In the genomic region with DNA sequence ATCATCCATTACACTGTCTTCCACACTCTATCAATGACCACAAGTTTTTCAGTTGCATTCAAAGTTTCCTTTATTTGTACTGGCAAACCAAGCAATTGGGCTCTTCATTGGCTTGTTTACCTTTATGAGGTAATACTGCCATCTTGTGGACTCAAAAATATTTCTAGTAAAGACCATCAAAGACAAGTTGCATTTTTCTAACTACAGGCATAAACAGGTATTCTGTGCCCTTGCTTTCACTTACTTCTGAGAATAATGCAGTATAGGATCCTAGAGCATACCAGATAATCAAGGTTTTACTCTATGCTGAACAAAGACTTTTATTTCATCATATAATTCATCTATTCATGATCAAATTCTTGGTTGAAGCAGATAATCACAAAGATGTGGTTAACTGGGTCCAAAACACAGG, we compare ENCODE assay signal across 8 cellular contexts.
DNase-seq lines count a peak whose midpoint lies in the region; ATAC-seq, FAIRE-seq and TF ChIP-seq lines count a peak whose summit lies in the region.

No MANE protein-coding gene starts in this region.

- H3K36me3 ChIP-seq in RWPE2 (ENCODE audit: low read depth) (no peaks in the 10 kb centered on the region), sigmoid colon (no peaks in the 10 kb centered on the region)

- H3K9me3 ChIP-seq in RWPE2 (ENCODE audit: severe bottlenecking) (no peaks in the 10 kb centered on the region), sigmoid colon (no peaks in the 10 kb centered on the region)

- no peak overlapping the region for H3K27ac Mint-ChIP-seq in stimulated activated memory B cell treated with anti-CD40 and anti-IgM and Interleukin-4, amounts not matched to agents 10 μg/mL and 1 μg/mL and 100 μg/mL, for 72 hours

- H3K4me3 Mint-ChIP-seq in stimulated activated memory B cell treated with anti-CD40 and anti-IgM and Interleukin-4, amounts not matched to agents 10 μg/mL and 1 μg/mL and 100 μg/mL, for 72 hours = no peak overlapping the region

- no peaks in the 10 kb centered on the region for H3K4me1 ChIP-seq in RWPE2 (ENCODE audit: insufficient read depth, poor library complexity, severe bottlenecking)
- H3K4me1 ChIP-seq in sigmoid colon = no peaks in the 10 kb centered on the region

- TF ChIP-seq POLR2A in sigmoid colon (IDR thresholded peaks at IDR 0.05) = no peak

- peak; percentile 51 for ATAC-seq in HG02981 (IDR thresholded peaks at IDR 0.05; ENCODE audit: unreplicated experiment)
- 0 out of 3 replicates have a peak, but pooled peaks have one; percentile 35 for ATAC-seq in RWPE2 (ENCODE audit: low read depth)
- no peak for ATAC-seq in stimulated activated memory B cell treated with anti-CD40 and anti-IgM and Interleukin-4, amounts not matched to agents 10 μg/mL and 1 μg/mL and 100 μg/mL, for 72 hours

- TF ChIP-seq CTCF in 22Rv1 (IDR thresholded peaks at IDR 0.05) = peak; percentile 71
- peak; percentile 90 for TF ChIP-seq CTCF in RWPE2 (IDR thresholded peaks at IDR 0.05; ENCODE audit: poor library complexity, severe bottlenecking)
- TF ChIP-seq CTCF in sigmoid colon (IDR thresholded peaks at IDR 0.05) = peak in 3 of 4 experiments; percentile 18 to 34 (median 25)

- H3K9me3 Mint-ChIP-seq in stimulated activated memory B cell treated with anti-CD40 and anti-IgM and Interleukin-4, amounts not matched to agents 10 μg/mL and 1 μg/mL and 100 μg/mL, for 72 hours = no peaks in the 10 kb centered on the region

- FAIRE-seq in G401.6 (lab: Jason Lieb, UNC) (peak; percentile 99), HTR-8/SVneo (lab: Jason Lieb, UNC) (no peak)

- no peak for TF ChIP-seq EP300 in sigmoid colon (IDR thresholded peaks at IDR 0.05)

- H3K27me3 Mint-ChIP-seq in stimulated activated memory B cell treated with anti-CD40 and anti-IgM and Interleukin-4, amounts not matched to agents 10 μg/mL and 1 μg/mL and 100 μg/mL, for 72 hours = no peaks in the 10 kb centered on the region

- H3K4me1 Mint-ChIP-seq in stimulated activated memory B cell treated with anti-CD40 and anti-IgM and Interleukin-4, amounts not matched to agents 10 μg/mL and 1 μg/mL and 100 μg/mL, for 72 hours = no peaks in the 10 kb centered on the region

- intact Hi-C loops in sigmoid colon (cut with DNase I) = no loop called here

- no peak for DNase-seq in RWPE2 (ENCODE audit: low spot score)
- DNase-seq in fibroblast of peridontal ligament (ENCODE audit: extremely low read depth) = peak; percentile 81
- DNase-seq in sigmoid colon = no peak
- DNase-seq in HTR-8/SVneo (ENCODE audit: insufficient read length, low spot score) = no peak

- no peak overlapping the region for H3K27ac ChIP-seq in 22Rv1
- H3K27ac ChIP-seq in RWPE2 (ENCODE audit: poor library complexity, severe bottlenecking) = no peak overlapping the region
- no peak overlapping the region for H3K27ac ChIP-seq in sigmoid colon

- no peaks in the 10 kb centered on the region for H3K36me3 Mint-ChIP-seq in stimulated activated memory B cell treated with anti-CD40 and anti-IgM and Interleukin-4, amounts not matched to agents 10 μg/mL and 1 μg/mL and 100 μg/mL, for 72 hours

- no peaks in the 10 kb centered on the region for H3K27me3 ChIP-seq in RWPE2 (ENCODE audit: insufficient read depth, poor library complexity, severe bottlenecking)
- H3K27me3 ChIP-seq in sigmoid colon = no peaks in the 10 kb centered on the region

- H3K4me3 ChIP-seq in RWPE2 (ENCODE audit: severe bottlenecking) = no peak overlapping the region
- H3K4me3 ChIP-seq in sigmoid colon = no peak overlapping the region

Comparison
In these comparisons a context has a peak if more than half of its experiments do, and no peak if none do; other contexts are left out.
1. CTCF ChIP-seq: peak in every context shown above with its lines; median percentile 90 in RWPE2; 71 in 22Rv1; 25 in sigmoid colon.